8 cellular contexts compared by ENCODE assay signal in the genomic region with DNA sequence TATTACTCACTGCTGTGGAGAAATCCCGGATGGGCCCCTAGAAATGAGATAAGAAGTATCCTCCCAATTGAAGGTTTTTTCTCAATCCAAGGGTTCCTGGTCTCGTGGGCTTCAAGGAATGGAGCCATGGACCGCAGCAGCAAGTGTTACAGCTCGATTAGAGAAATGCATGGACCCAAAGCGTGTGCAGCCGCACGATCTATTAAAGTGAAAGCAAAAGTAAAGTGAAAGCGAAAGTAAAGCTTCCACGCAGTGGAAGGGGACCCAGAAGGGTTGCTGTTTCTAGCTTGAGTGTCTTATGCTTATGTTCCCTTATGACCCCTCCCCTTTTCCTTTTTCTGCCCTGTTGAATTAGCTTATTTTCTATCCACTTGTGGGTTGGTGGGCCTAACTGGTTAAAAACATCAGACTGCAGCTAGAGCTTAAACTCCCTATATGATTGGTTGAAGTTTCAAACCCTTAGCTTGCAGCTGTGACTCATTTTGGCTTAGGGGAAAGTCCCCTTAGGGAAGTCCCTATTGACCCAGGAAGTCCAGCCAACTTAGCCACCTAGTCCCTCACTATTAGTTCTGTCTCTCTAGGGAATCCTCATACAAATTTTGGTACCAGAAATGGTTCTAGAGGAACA.
DNase-seq lines count a peak whose midpoint lies in the region; ATAC-seq and TF ChIP-seq lines count a peak whose summit lies in the region.

No MANE protein-coding gene starts in this region.

- H3K4me1 ChIP-seq in PC-3 (ENCODE audit: insufficient read depth, low read length) = peaks cover 14% of the 10 kb centered on the region
- H3K4me1 ChIP-seq in smooth muscle cell (ENCODE audit: low read depth) = no peaks in the 10 kb centered on the region

- POLR2A ChIA-PET in PC-3 (lab: Charles Lee; ENCODE audit: unreplicated experiment) = no interaction called here

- H3K4me2 ChIP-seq in PC-3 (ENCODE audit: low read length) (peak overlapping the region; percentile 96), smooth muscle cell (no peak overlapping the region)

- peaks cover 60% of the 10 kb centered on the region for H3K4me1 Mint-ChIP-seq in stimulated activated naive CD8-positive, alpha-beta T cell treated with anti-CD3 and anti-CD28 coated beads, Interleukin-15, amount 100 ng/mL, for 72 hours

- peak overlapping the region; percentile 87 to 90 for H3K4me3 Mint-ChIP-seq in stimulated activated naive CD8-positive, alpha-beta T cell treated with anti-CD3 and anti-CD28 coated beads, Interleukin-15, amount 100 ng/mL, for 72 hours

- peak overlapping the region; percentile 96 to 97 for H3K27ac Mint-ChIP-seq in stimulated activated naive CD8-positive, alpha-beta T cell treated with anti-CD3 and anti-CD28 coated beads, Interleukin-15, amount 100 ng/mL, for 72 hours

- ATAC-seq in GM21390 (IDR thresholded peaks at IDR 0.05; ENCODE audit: unreplicated experiment) (peak; percentile 68), PC-3 (peak; percentile 76), left colon (peak; percentile 79)
- ATAC-seq in stimulated activated naive CD8-positive, alpha-beta T cell treated with anti-CD3 and anti-CD28 coated beads, Interleukin-15, amount 100 ng/mL, for 72 hours = peak; percentile 79

- H3K9me3 ChIP-seq in PC-3 (ENCODE audit: low read length) (no peaks in the 10 kb centered on the region), smooth muscle cell (replicated peaks; ENCODE audit: low read depth) (no peaks in the 10 kb centered on the region)

- TF ChIP-seq CTCF in PC-3 (conservative IDR thresholded peaks at IDR 0.05; ENCODE audit: low read depth, low read length) = no peak
- TF ChIP-seq CTCF in smooth muscle cell (IDR thresholded peaks at IDR 0.05; ENCODE audit: borderline replicate concordance, insufficient read depth, poor library complexity, severe bottlenecking) = no peak

- H3K4me3 ChIP-seq in PC-3 (ENCODE audit: low read length) (peak overlapping the region; percentile 82), smooth muscle cell (no peak overlapping the region)

- H3K27me3 ChIP-seq in PC-3 (ENCODE audit: low read length) (no peaks in the 10 kb centered on the region), smooth muscle cell (ENCODE audit: low read depth) (no peaks in the 10 kb centered on the region)

- WGBS in smooth muscle cell (ENCODE audit: low lambda C conversion rate) = 94% methylated on average over 9 of the region's 9 CpGs

- no peaks in the 10 kb centered on the region for H3F3A ChIP-seq in PC-3 (ENCODE audit: low read length, unreplicated experiment)
- no peaks in the 10 kb centered on the region for H3F3A ChIP-seq in smooth muscle cell (ENCODE audit: low read depth)

- H3K27ac ChIP-seq in PC-3 (ENCODE audit: low read length) (peak overlapping the region; percentile 60), smooth muscle cell (ENCODE audit: low read depth) (no peak overlapping the region)

- no peaks in the 10 kb centered on the region for H3K79me2 ChIP-seq in PC-3 (ENCODE audit: low read length)
- no peaks in the 10 kb centered on the region for H3K79me2 ChIP-seq in smooth muscle cell (ENCODE audit: low read depth)

- H2AFZ ChIP-seq in PC-3 (ENCODE audit: low read length) = peak overlapping the region; percentile 97
- no peak overlapping the region for H2AFZ ChIP-seq in smooth muscle cell (ENCODE audit: low read depth)

- H3K36me3 ChIP-seq in PC-3 (ENCODE audit: low read depth, low read length) = no peaks in the 10 kb centered on the region
- no peaks in the 10 kb centered on the region for H3K36me3 ChIP-seq in smooth muscle cell (ENCODE audit: low read depth)

- no TSS peak for BruUV-seq in PC-3 (replicated peaks; lab: Mats Ljungman, UMichigan)

- H3K9me2 ChIP-seq in PC-3 (replicated peaks; ENCODE audit: low read length) = no peaks in the 10 kb centered on the region

- intact Hi-C loops in PC-3 (cut with micrococcal nuclease) (loop anchor here (10.0 kb wide), 1 partner anchor 1219 kb away; no protein-coding TSS in a partner anchor), left colon (cut with DNase I, micrococcal nuclease) (no loop called here)

- H3K9me3 Mint-ChIP-seq in stimulated activated naive CD8-positive, alpha-beta T cell treated with anti-CD3 and anti-CD28 coated beads, Interleukin-15, amount 100 ng/mL, for 72 hours = peaks cover 0 to 17% of the 10 kb centered on the region in 2 donors

- DNase-seq in Daoy (ENCODE audit: low read depth) (peak; percentile 76), HS-27A (ENCODE audit: low read depth) (peak; percentile 29), PC-3 (peak; percentile 79), left colon (peak in 1 of 2 donors; percentile 34), smooth muscle cell (lab: John Stamatoyannopoulos, UW; ENCODE audit: unreplicated experiment) (no peak)
- DNase-seq in activated effector memory CD4-positive, alpha-beta T cell treated with Interleukin-2 at 50 U/mL for 16 hours = peak; percentile 9
- peak; percentile 40 to 50 for DNase-seq in stimulated activated naive CD8-positive, alpha-beta T cell treated with anti-CD3 and anti-CD28 coated beads, Interleukin-15, amount 100 ng/mL, for 72 hours

- no peaks in the 10 kb centered on the region for H3K27me3 Mint-ChIP-seq in stimulated activated naive CD8-positive, alpha-beta T cell treated with anti-CD3 and anti-CD28 coated beads, Interleukin-15, amount 100 ng/mL, for 72 hours

- CTCF ChIA-PET in PC-3 (lab: Charles Lee) = no interaction called here

- H4K20me1 ChIP-seq in PC-3 (ENCODE audit: low read length) (no peaks in the 10 kb centered on the region), smooth muscle cell (ENCODE audit: low read depth) (no peaks in the 10 kb centered on the region)

- peak overlapping the region; percentile 79 for H3K9ac ChIP-seq in PC-3 (ENCODE audit: low read length)
- H3K9ac ChIP-seq in smooth muscle cell (ENCODE audit: low read depth) = no peak overlapping the region
